Comparison of ENCODE assay signal across 9 cellular contexts in genomic region chr10:13949844-13950542, GRCh38.
DNase-seq lines count a peak whose midpoint lies in the region; ATAC-seq, FAIRE-seq and TF ChIP-seq lines count a peak whose summit lies in the region.
"Had no signal": no experiment of that assay in that cellular context is flagged by ENCODE, and none has a peak within 500 bp of the region (broad histone marks: within the 10 kb centered on the region; RNA-seq: fewer than 3 reads in every experiment).

No MANE protein-coding gene starts in this region.

- TF ChIP-seq CTCF in keratinocyte (optimal IDR thresholded peaks at IDR 0.05 in 1 of 3, IDR thresholded peaks at IDR 0.05 in 1 of 3, conservative IDR thresholded peaks at IDR 0.05 in 1 of 3; ENCODE audit: extremely low read depth in 1 of 3, insufficient read depth in 2 of 3, low read length in 3 of 3) (no peak), vagina (IDR thresholded peaks at IDR 0.05) (no peak)

- DNase-seq in LHCN-M2 (ENCODE audit: low read depth) (peak; percentile 96), keratinocyte (ENCODE audit: low read depth, low spot score) (no peak), vagina (ENCODE audit: extremely low spot score in 2 of 2) (no peak), COR-L47 (lab: John Stamatoyannopoulos, UW) (no peak)
- no peak for DNase-seq in activated CD4-positive, alpha-beta memory T cell treated with anti-CD3 and anti-CD28 coated beads, Interleukin-2, amount 10 ng/mL, durations not matched to agents 7 days and 5 days
- DNase-seq in activated CD4-positive, alpha-beta T cell treated with anti-CD3 and anti-CD28 coated beads for 36 hours = no peak
- DNase-seq: NCI-H82 had no signal

- H3K27ac Mint-ChIP-seq in activated CD4-positive, alpha-beta memory T cell treated with anti-CD3 and anti-CD28 coated beads, Interleukin-2, amount 10 ng/mL, durations not matched to agents 7 days and 5 days = no peak overlapping the region
- no peak overlapping the region for H3K27ac Mint-ChIP-seq in activated CD4-positive, alpha-beta T cell treated with anti-CD3 and anti-CD28 coated beads for 36 hours
- H3K27ac Mint-ChIP-seq: GM23338 had no signal

- H3K36me3 ChIP-seq in keratinocyte (ENCODE audit: control insufficient read depth in 2 of 2, extremely low read depth in 1 of 2, insufficient read depth in 2 of 2, low read length in 2 of 2) (no peaks in the 10 kb centered on the region), vagina (no peaks in the 10 kb centered on the region)

- no peaks in the 10 kb centered on the region for H3K4me1 Mint-ChIP-seq in activated CD4-positive, alpha-beta memory T cell treated with anti-CD3 and anti-CD28 coated beads, Interleukin-2, amount 10 ng/mL, durations not matched to agents 7 days and 5 days
- H3K4me1 Mint-ChIP-seq in activated CD4-positive, alpha-beta T cell treated with anti-CD3 and anti-CD28 coated beads for 36 hours = no peaks in the 10 kb centered on the region

- H4K20me1 ChIP-seq in keratinocyte (ENCODE audit: control insufficient read depth, extremely low read depth, insufficient read depth, low read length) = no peaks in the 10 kb centered on the region

- H3K9me3 Mint-ChIP-seq in activated CD4-positive, alpha-beta memory T cell treated with anti-CD3 and anti-CD28 coated beads, Interleukin-2, amount 10 ng/mL, durations not matched to agents 7 days and 5 days = peaks cover 7% of the 10 kb centered on the region
- peaks cover 6% of the 10 kb centered on the region for H3K9me3 Mint-ChIP-seq in activated CD4-positive, alpha-beta T cell treated with anti-CD3 and anti-CD28 coated beads for 36 hours (ENCODE audit: low read depth)

- CTCF ChIA-PET in activated CD4-positive, alpha-beta memory T cell treated with anti-CD3 and anti-CD28 coated beads, Interleukin-2, amount 10 ng/mL, durations not matched to agents 7 days and 5 days (lab: Charles Lee) = no interaction called here
- CTCF ChIA-PET in activated CD4-positive, alpha-beta T cell treated with anti-CD3 and anti-CD28 coated beads for 36 hours (lab: Charles Lee) = interaction anchor here (0.9 to 1.1 kb wide), 2 partner anchors 9 to 20 kb away, joined by 3 to 4 read pairs; no protein-coding TSS in a partner anchor

- H3K9ac ChIP-seq in keratinocyte (ENCODE audit: control insufficient read depth, extremely low read depth, insufficient read depth, low read length) = no peak overlapping the region

- no peak overlapping the region for H2AFZ ChIP-seq in keratinocyte (ENCODE audit: control insufficient read depth, low read length)
- H2AFZ ChIP-seq: GM23338 had no signal

- H3K79me2 ChIP-seq in keratinocyte (ENCODE audit: control insufficient read depth, insufficient read depth, low read length) = no peaks in the 10 kb centered on the region

- ATAC-seq in activated CD4-positive, alpha-beta T cell treated with anti-CD3 and anti-CD28 coated beads for 36 hours = no peak
- ATAC-seq: GM23338 had no signal

- H3K4me1 ChIP-seq in keratinocyte (ENCODE audit: control insufficient read depth, extremely low read depth, insufficient read depth, low read length) (peaks cover 5% of the 10 kb centered on the region), vagina (peaks cover 18% of the 10 kb centered on the region)

- no peaks in the 10 kb centered on the region for H3K27me3 ChIP-seq in keratinocyte (ENCODE audit: control insufficient read depth, extremely low read depth, insufficient read depth, low read length)
- H3K27me3 ChIP-seq in vagina = no peaks in the 10 kb centered on the region

- H3K4me3 ChIP-seq in keratinocyte (ENCODE audit: control insufficient read depth in 2 of 3, extremely low read depth in 1 of 3, insufficient read depth in 2 of 3, low read depth in 1 of 3, low read length in 3 of 3) = no peak overlapping the region
- no peak overlapping the region for H3K4me3 ChIP-seq in vagina
- H3K4me3 ChIP-seq: GM23338 had no signal

- no peak overlapping the region for H3K4me2 ChIP-seq in keratinocyte (ENCODE audit: control insufficient read depth, extremely low read depth, insufficient read depth, low read depth, low read length)
- H3K4me2 ChIP-seq: GM23338 had no signal

- intact Hi-C loops in vagina (cut with DNase I) = loop anchor here (10.0 kb wide), 1 partner anchor 295 kb away; no protein-coding TSS in a partner anchor
- intact Hi-C loops in activated CD4-positive, alpha-beta T cell treated with anti-CD3 and anti-CD28 coated beads for 36 hours (cut with DNase I, micrococcal nuclease) = no loop called here

- H3K9me1 ChIP-seq in keratinocyte (ENCODE audit: control insufficient read depth, extremely low read depth, insufficient read depth, low read length) = no peaks in the 10 kb centered on the region

- peak; percentile 43 for FAIRE-seq in keratinocyte (lab: Jason Lieb, UNC)

- H3K9me3 ChIP-seq in keratinocyte (ENCODE audit: control insufficient read depth, low read depth, low read length) = no peaks in the 10 kb centered on the region
- H3K9me3 ChIP-seq in vagina = no peaks in the 10 kb centered on the region

- H3K27ac ChIP-seq in cingulate gyrus (ENCODE audit: low read depth, low read length) (peak overlapping the region; percentile 2), keratinocyte (ENCODE audit: control insufficient read depth, insufficient read depth, low read length) (no peak overlapping the region), vagina (peak overlapping the region; percentile 21)

- H3K27me3 Mint-ChIP-seq in activated CD4-positive, alpha-beta memory T cell treated with anti-CD3 and anti-CD28 coated beads, Interleukin-2, amount 10 ng/mL, durations not matched to agents 7 days and 5 days = peaks cover 4% of the 10 kb centered on the region
- H3K27me3 Mint-ChIP-seq in activated CD4-positive, alpha-beta T cell treated with anti-CD3 and anti-CD28 coated beads for 36 hours = no peaks in the 10 kb centered on the region

- no peak overlapping the region for H3K4me3 Mint-ChIP-seq in activated CD4-positive, alpha-beta memory T cell treated with anti-CD3 and anti-CD28 coated beads, Interleukin-2, amount 10 ng/mL, durations not matched to agents 7 days and 5 days
- H3K4me3 Mint-ChIP-seq in activated CD4-positive, alpha-beta T cell treated with anti-CD3 and anti-CD28 coated beads for 36 hours = no peak overlapping the region
- H3K4me3 Mint-ChIP-seq: GM23338 had no signal

- dilution Hi-C loops in keratinocyte (cut with MboI; ENCODE audit: extremely low pct_ligation_motif_present, low sequenced_read_pairs) = no loop called here

- POLR2A ChIA-PET in activated CD4-positive, alpha-beta memory T cell treated with anti-CD3 and anti-CD28 coated beads, Interleukin-2, amount 10 ng/mL, durations not matched to agents 7 days and 5 days (lab: Charles Lee) = no interaction called here
- POLR2A ChIA-PET in activated CD4-positive, alpha-beta T cell treated with anti-CD3 and anti-CD28 coated beads for 36 hours (lab: Charles Lee) = no interaction called here

- H3K36me3 Mint-ChIP-seq in activated CD4-positive, alpha-beta memory T cell treated with anti-CD3 and anti-CD28 coated beads, Interleukin-2, amount 10 ng/mL, durations not matched to agents 7 days and 5 days (ENCODE audit: low read depth) = no peaks in the 10 kb centered on the region
- H3K36me3 Mint-ChIP-seq in activated CD4-positive, alpha-beta T cell treated with anti-CD3 and anti-CD28 coated beads for 36 hours (ENCODE audit: low read depth) = no peaks in the 10 kb centered on the region

- TF ChIP-seq POLR2A in vagina (IDR thresholded peaks at IDR 0.05) = no peak
